14 cellular contexts compared by ENCODE assay signal in the genomic region with DNA sequence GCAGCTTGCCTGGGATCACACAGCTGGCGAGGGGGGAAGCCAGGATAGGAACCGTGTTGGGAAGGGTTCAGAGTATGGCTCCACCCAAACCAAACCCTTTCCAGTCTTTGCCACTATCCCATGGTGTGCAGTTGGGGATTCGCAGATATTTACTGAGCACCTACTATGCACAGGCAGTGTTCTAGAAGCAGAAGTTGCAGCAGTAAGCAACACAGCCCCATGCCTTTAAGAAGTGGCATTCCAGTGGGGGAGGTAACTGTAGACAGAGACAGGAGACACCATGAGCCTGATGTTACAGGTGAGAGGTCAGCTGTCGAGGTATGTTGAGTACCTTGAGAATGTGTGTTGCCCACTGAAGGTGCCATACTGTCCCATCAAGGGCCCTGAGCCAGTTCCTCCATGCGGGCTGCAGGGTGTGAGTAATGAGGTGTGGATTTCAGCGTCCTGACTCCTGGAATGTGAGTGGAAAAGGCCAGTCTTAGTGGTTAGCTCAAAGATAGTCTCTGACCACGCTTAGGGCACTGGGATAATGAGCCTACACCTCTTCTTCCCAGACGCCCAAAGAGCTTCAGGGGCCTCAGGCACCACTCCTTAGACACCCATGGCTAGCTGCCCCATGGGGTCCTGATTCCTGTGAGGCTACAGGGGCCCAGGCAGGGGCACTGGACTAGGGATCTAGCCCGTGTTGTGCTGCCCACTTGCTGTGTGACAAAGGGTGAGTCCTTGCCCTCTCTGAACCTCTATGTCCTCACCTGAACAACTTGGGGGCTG.
DNase-seq lines count a peak whose midpoint lies in the region; FAIRE-seq and TF ChIP-seq lines count a peak whose summit lies in the region.
"Had no signal": no experiment of that assay in that cellular context is flagged by ENCODE, and none has a peak within 500 bp of the region (broad histone marks: within the 10 kb centered on the region; RNA-seq: fewer than 3 reads in every experiment).

No MANE protein-coding gene starts in this region.

- H3K36me3 ChIP-seq in astrocyte (ENCODE audit: insufficient read depth, low read length), result no peaks in the 10 kb centered on the region
- H3K36me3 ChIP-seq in skeletal muscle tissue (ENCODE audit: control insufficient read depth in 3 of 3, insufficient read depth in 3 of 3, low read length in 3 of 3), result no peaks in the 10 kb centered on the region

- H3K79me2 ChIP-seq in astrocyte (ENCODE audit: insufficient read depth, low read length), result no peaks in the 10 kb centered on the region

- H3K27ac Mint-ChIP-seq in astrocyte (ENCODE audit: unreplicated experiment), result no peak overlapping the region
- H3K27ac Mint-ChIP-seq: activated naive CD4-positive, alpha-beta T cell treated with anti-CD3 and anti-CD28 coated beads for 36 hours had no signal

- peaks cover 2% of the 10 kb centered on the region for H3K36me3 Mint-ChIP-seq in astrocyte (ENCODE audit: low read depth, unreplicated experiment)

- H2AFZ ChIP-seq in astrocyte (ENCODE audit: low read depth, low read length), result no peak overlapping the region

- no peak overlapping the region for H3K9ac ChIP-seq in astrocyte (ENCODE audit: low read length)
- peak overlapping the region in 1 of 3 donors; percentile 33 for H3K9ac ChIP-seq in skeletal muscle tissue (ENCODE audit: low read depth in 1 of 3, low read length in 3 of 3)

- H3K9me3 ChIP-seq in astrocyte (ENCODE audit: insufficient read depth, low read depth, low read length), result no peaks in the 10 kb centered on the region
- no peaks in the 10 kb centered on the region for H3K9me3 ChIP-seq in skeletal muscle tissue (ENCODE audit: control insufficient read depth in 3 of 3, low read length in 3 of 3)

- H3K27ac ChIP-seq in astrocyte (ENCODE audit: low read depth, low read length) (no peak overlapping the region), skeletal muscle tissue (ENCODE audit: low read depth, low read length) (peak overlapping the region; percentile 68)

- H4K20me1 ChIP-seq in astrocyte (ENCODE audit: insufficient read depth, low read length), result no peaks in the 10 kb centered on the region

- no peak overlapping the region for H3K4me2 ChIP-seq in astrocyte (ENCODE audit: low read length)

- peaks cover 2% of the 10 kb centered on the region for H3K9me3 Mint-ChIP-seq in astrocyte (ENCODE audit: unreplicated experiment)
- H3K9me3 Mint-ChIP-seq: activated naive CD4-positive, alpha-beta T cell treated with anti-CD3 and anti-CD28 coated beads for 36 hours had no signal

- H3K27me3 ChIP-seq in astrocyte (ENCODE audit: insufficient read depth, low read length), result peaks cover 15% of the 10 kb centered on the region
- H3K27me3 ChIP-seq in skeletal muscle tissue (ENCODE audit: control insufficient read depth in 3 of 3, insufficient read depth in 3 of 3, low read length in 3 of 3), result no peaks in the 10 kb centered on the region

- H3K4me1 ChIP-seq in astrocyte (ENCODE audit: insufficient read depth, low read length) (no peaks in the 10 kb centered on the region), skeletal muscle tissue (ENCODE audit: control insufficient read depth in 3 of 3, insufficient read depth in 3 of 3, low read length in 3 of 3) (peaks cover 43 to 48% (median 48%) of the 10 kb centered on the region in 3 donors)

- DNase-seq in H4 (ENCODE audit: low spot score), result peak; percentile 36
- peak; percentile 73 for DNase-seq in astrocyte (ENCODE audit: low read depth)
- peak; percentile 32 for DNase-seq in hepatic stellate cell (ENCODE audit: low spot score)
- no peak for DNase-seq in central memory CD4-positive, alpha-beta T cell
- no peak for DNase-seq in NCI-H2227 (lab: John Stamatoyannopoulos, UW; ENCODE audit: unreplicated experiment)
- no peak for DNase-seq in OCI-M1 (lab: John Stamatoyannopoulos, UW)
- no peak for DNase-seq in 8988T
- DNase-seq: activated CD4-positive, alpha-beta T cell treated with anti-CD3 and anti-CD28 coated beads, Interleukin-2, amount 50 U/mL, for 1 hour; activated naive CD4-positive, alpha-beta T cell treated with anti-CD3 and anti-CD28 coated beads for 36 hours; cortex of kidney; mammary epithelial cell; stimulated activated CD4-positive, alpha-beta T cell treated with anti-CD3 and anti-CD28 coated beads, Interleukin-4, amount 100 ng/mL, for 24 hours; stimulated activated naive CD8-positive, alpha-beta T cell treated with anti-CD3 and anti-CD28 coated beads, Interleukin-15, Interleukin-2, amounts not matched to agents 100 U/mL and 50 U/mL, for 24 hours had no signal

- H3K4me1 Mint-ChIP-seq in astrocyte (ENCODE audit: low read depth, unreplicated experiment), result peaks cover 12% of the 10 kb centered on the region

- no peak overlapping the region for H3K4me3 Mint-ChIP-seq in astrocyte (ENCODE audit: unreplicated experiment)
- H3K4me3 Mint-ChIP-seq: activated naive CD4-positive, alpha-beta T cell treated with anti-CD3 and anti-CD28 coated beads for 36 hours had no signal

- no peak for TF ChIP-seq CTCF in astrocyte (IDR thresholded peaks at IDR 0.05; ENCODE audit: insufficient read depth, low read depth, low read length)

- no peak for FAIRE-seq in astrocyte (lab: Jason Lieb, UNC)

- H3K27me3 Mint-ChIP-seq in astrocyte (ENCODE audit: low read depth, unreplicated experiment), result peaks cover 11% of the 10 kb centered on the region

- no peak overlapping the region for H3K4me3 ChIP-seq in astrocyte (ENCODE audit: insufficient read depth, low read depth, low read length)
- peak overlapping the region in 1 of 3 donors; percentile 7 for H3K4me3 ChIP-seq in skeletal muscle tissue (ENCODE audit: low read length in 3 of 3)

Comparison
In these comparisons a context has a peak if more than half of its experiments do, and no peak if none do; other contexts are left out.
1. DNase-seq: peak in H4 (single experiment), astrocyte (single experiment) and hepatic stellate cell (single experiment); none in central memory CD4-positive, alpha-beta T cell (single experiment), NCI-H2227 (single experiment), OCI-M1 (single experiment) and 8988T (single experiment).